In the genomic region with DNA sequence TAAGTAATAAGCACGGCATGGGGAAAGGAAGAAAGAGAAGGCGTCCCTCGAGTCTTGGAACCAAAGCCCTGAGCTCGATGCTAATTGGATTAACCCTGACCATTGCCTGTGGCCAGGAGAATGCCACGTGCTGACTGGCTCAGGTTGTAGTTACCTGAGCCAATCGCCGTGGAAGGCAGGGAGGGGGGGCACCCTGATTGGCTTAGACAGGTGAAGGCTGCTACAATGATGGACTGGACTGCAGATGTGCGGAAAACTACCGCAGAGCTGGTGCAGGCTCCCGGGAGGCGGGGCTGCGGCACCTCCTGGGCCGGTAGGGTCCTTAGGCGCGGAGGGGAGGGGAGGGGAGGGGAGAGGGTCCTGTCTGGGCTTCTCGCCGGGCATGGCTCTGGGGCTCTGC, we compare ENCODE assay signal across 27 cellular contexts.
DNase-seq lines count a peak whose midpoint lies in the region; TF ChIP-seq lines count a peak whose summit lies in the region.
"Had no signal": no experiment of that assay in that cellular context is flagged by ENCODE, and none has a peak within 500 bp of the region (broad histone marks: within the 10 kb centered on the region; RNA-seq: fewer than 3 reads in every experiment).

No MANE protein-coding gene starts in this region.

- H3K36me3 Mint-ChIP-seq in type B pancreatic cell: no peaks in the 10 kb centered on the region
- H3K36me3 Mint-ChIP-seq: CD8-positive, alpha-beta T cell had no signal

- no peaks in the 10 kb centered on the region for H3K79me2 ChIP-seq in mammary epithelial cell (ENCODE audit: insufficient read depth, low read length)

- peaks cover 0 to 8% of the 10 kb centered on the region in 2 donors for H3K27me3 ChIP-seq in breast epithelium
- H3K27me3 ChIP-seq in mammary epithelial cell (ENCODE audit: insufficient read depth, low read length): no peaks in the 10 kb centered on the region
- H3K27me3 ChIP-seq: colonic mucosa had no signal

- H3K27me3 Mint-ChIP-seq in type B pancreatic cell: peaks cover 11% of the 10 kb centered on the region

- no peak overlapping the region for H3K4me2 ChIP-seq in mammary epithelial cell (ENCODE audit: insufficient read depth, low read depth, low read length)

- H3K4me3 ChIP-seq in breast epithelium (no peak overlapping the region), mammary epithelial cell (replicated peaks in 1 of 3; ENCODE audit: insufficient read depth in 1 of 3, low read depth in 2 of 3, low read length in 3 of 3) (no peak overlapping the region), choroid plexus epithelial cell (ENCODE audit: low read depth, low read length) (no peak overlapping the region)
- H3K4me3 ChIP-seq: colonic mucosa, tibial nerve had no signal

- intact Hi-C loops in breast epithelium (cut with DNase I; ENCODE audit: low total_unique reads) (no loop called here), mammary epithelial cell (cut with micrococcal nuclease) (no loop called here)

- peak in 1 of 2 donors; percentile 34 for DNase-seq in breast epithelium (ENCODE audit: low spot score in 2 of 2)
- DNase-seq in mammary epithelial cell: no peak
- peak; percentile 7 for DNase-seq in choroid plexus epithelial cell (ENCODE audit: low read depth)
- DNase-seq in islet precursor cell: peak; percentile 83
- no peak for DNase-seq in type B pancreatic cell (ENCODE audit: extremely low spot score, unreplicated experiment)
- no peak for DNase-seq in central memory CD4-positive, alpha-beta T cell
- DNase-seq in mucosa of gallbladder (ENCODE audit: low spot score): no peak
- no peak for DNase-seq in inferior parietal cortex (ENCODE audit: extremely low spot score)
- DNase-seq: activated CD4-positive, alpha-beta memory T cell treated with anti-CD3 and anti-CD28 coated beads, Interleukin-2, amount 10 ng/mL, durations not matched to agents 7 days and 5 days; activated CD4-positive, CD25-positive, alpha-beta regulatory T cell; activated CD8-positive, alpha-beta memory T cell treated with anti-CD3 and anti-CD28 coated beads, Interleukin-2, amount 50 U/mL, for 48 hours; activated naive CD4-positive, alpha-beta T cell treated with anti-CD3 and anti-CD28 coated beads, Interleukin-2, amount 50 U/mL, for 16 hours; amniotic stem cell; CD8-positive, alpha-beta T cell; colonic mucosa; effector memory CD8-positive, alpha-beta T cell; foreskin keratinocyte; KG1; MM.1S; NCI-H1417 treated with DMSO at 0.1 percent for 48 hours; NCI-H2081 treated with DMSO at 0.1 percent for 48 hours; NCI-H446; PC-3; stimulated activated CD4-positive, alpha-beta T cell treated with anti-CD3 and anti-CD28 coated beads, Interleukin-2, amount 100 ng/mL, for 24 hours; SW 1271; T1000 had no signal

- no TSS peak for BruUV-seq in mammary epithelial cell (replicated peaks; lab: Mats Ljungman, UMichigan)

- no peaks in the 10 kb centered on the region for H4K20me1 ChIP-seq in mammary epithelial cell (ENCODE audit: insufficient read depth, low read length)

- H3K36me3 ChIP-seq in breast epithelium (no peaks in the 10 kb centered on the region), mammary epithelial cell (ENCODE audit: insufficient read depth, low read length) (no peaks in the 10 kb centered on the region)
- H3K36me3 ChIP-seq: colonic mucosa, tibial nerve had no signal

- 77% methylated on average over 9 of the region's 17 CpGs for WGBS in mammary epithelial cell (ENCODE audit: low coverage, missing lambda C conversion rate)

- H3K27ac Mint-ChIP-seq in type B pancreatic cell: peak overlapping the region; percentile 85
- H3K27ac Mint-ChIP-seq: activated CD4-positive, alpha-beta memory T cell treated with anti-CD3 and anti-CD28 coated beads, Interleukin-2, amount 10 ng/mL, durations not matched to agents 7 days and 5 days; CD8-positive, alpha-beta T cell; effector memory CD8-positive, alpha-beta T cell had no signal

- peaks cover 26% of the 10 kb centered on the region for H3K4me1 Mint-ChIP-seq in type B pancreatic cell (ENCODE audit: unreplicated experiment)
- H3K4me1 Mint-ChIP-seq: activated CD4-positive, alpha-beta memory T cell treated with anti-CD3 and anti-CD28 coated beads, Interleukin-2, amount 10 ng/mL, durations not matched to agents 7 days and 5 days had no signal

- peak overlapping the region; percentile 71 to 83 for H3K27ac ChIP-seq in breast epithelium
- no peak overlapping the region for H3K27ac ChIP-seq in mammary epithelial cell (ENCODE audit: insufficient read depth, low read depth, low read length)
- H3K27ac ChIP-seq: colonic mucosa, foreskin keratinocyte, tibial nerve had no signal

- CTCF ChIA-PET in mammary epithelial cell (lab: Charles Lee; ENCODE audit: low non-redundant PET): no interaction called here

- H3K9ac ChIP-seq in mammary epithelial cell (ENCODE audit: insufficient read depth, low read length): no peak overlapping the region

- no peaks in the 10 kb centered on the region for H3K9me3 ChIP-seq in breast epithelium
- no peaks in the 10 kb centered on the region for H3K9me3 ChIP-seq in mammary epithelial cell (replicated peaks; ENCODE audit: insufficient read depth, low read length)
- H3K9me3 ChIP-seq: colonic mucosa, tibial nerve had no signal

- H3K9me3 Mint-ChIP-seq in type B pancreatic cell: peaks cover 6% of the 10 kb centered on the region
- H3K9me3 Mint-ChIP-seq: activated CD4-positive, alpha-beta memory T cell treated with anti-CD3 and anti-CD28 coated beads, Interleukin-2, amount 10 ng/mL, durations not matched to agents 7 days and 5 days; CD8-positive, alpha-beta T cell; effector memory CD8-positive, alpha-beta T cell had no signal

- no peaks in the 10 kb centered on the region for H3K4me1 ChIP-seq in breast epithelium
- no peaks in the 10 kb centered on the region for H3K4me1 ChIP-seq in mammary epithelial cell (ENCODE audit: insufficient read depth, low read length)
- H3K4me1 ChIP-seq: colonic mucosa, tibial nerve had no signal

- dilution Hi-C loops in mammary epithelial cell (cut with HindIII; ENCODE audit: low sequenced_read_pairs): loop anchor here (5.0 kb wide), 2 partner anchors 67 to 122 kb away; no protein-coding TSS in a partner anchor

- TF ChIP-seq POLR2A in breast epithelium (IDR thresholded peaks at IDR 0.05): no peak

- no peak for TF ChIP-seq CTCF in breast epithelium (IDR thresholded peaks at IDR 0.05)
- no peak for TF ChIP-seq CTCF in mammary epithelial cell (conservative IDR thresholded peaks at IDR 0.05 in 1 of 2, IDR thresholded peaks at IDR 0.05 in 1 of 2; ENCODE audit: extremely low read depth in 1 of 2, insufficient read depth in 1 of 2, low read depth in 1 of 2, low read length in 2 of 2)
- no peak for TF ChIP-seq CTCF in choroid plexus epithelial cell (conservative IDR thresholded peaks at IDR 0.05; ENCODE audit: low read depth, low read length)
- TF ChIP-seq CTCF in type B pancreatic cell (conservative IDR thresholded peaks at IDR 0.05): no peak

- in situ Hi-C loops in mammary epithelial cell (cut with MboI; ENCODE audit: low sequenced_read_pairs in 2 of 2): no loop called here

- no peak overlapping the region for H2AFZ ChIP-seq in mammary epithelial cell (ENCODE audit: low read depth, low read length)

- peak overlapping the region; percentile 44 for H3K4me3 Mint-ChIP-seq in type B pancreatic cell
- H3K4me3 Mint-ChIP-seq: activated CD4-positive, alpha-beta memory T cell treated with anti-CD3 and anti-CD28 coated beads, Interleukin-2, amount 10 ng/mL, durations not matched to agents 7 days and 5 days; CD8-positive, alpha-beta T cell; effector memory CD8-positive, alpha-beta T cell had no signal

Comparison
In these comparisons a context has a peak if more than half of its experiments do, and no peak if none do; other contexts are left out.
1. DNase-seq: peak in choroid plexus epithelial cell (single experiment) and islet precursor cell (single experiment); none in mammary epithelial cell (single experiment), type B pancreatic cell (single experiment), central memory CD4-positive, alpha-beta T cell (single experiment), mucosa of gallbladder (single experiment) and inferior parietal cortex (single experiment).